In the genomic region with DNA sequence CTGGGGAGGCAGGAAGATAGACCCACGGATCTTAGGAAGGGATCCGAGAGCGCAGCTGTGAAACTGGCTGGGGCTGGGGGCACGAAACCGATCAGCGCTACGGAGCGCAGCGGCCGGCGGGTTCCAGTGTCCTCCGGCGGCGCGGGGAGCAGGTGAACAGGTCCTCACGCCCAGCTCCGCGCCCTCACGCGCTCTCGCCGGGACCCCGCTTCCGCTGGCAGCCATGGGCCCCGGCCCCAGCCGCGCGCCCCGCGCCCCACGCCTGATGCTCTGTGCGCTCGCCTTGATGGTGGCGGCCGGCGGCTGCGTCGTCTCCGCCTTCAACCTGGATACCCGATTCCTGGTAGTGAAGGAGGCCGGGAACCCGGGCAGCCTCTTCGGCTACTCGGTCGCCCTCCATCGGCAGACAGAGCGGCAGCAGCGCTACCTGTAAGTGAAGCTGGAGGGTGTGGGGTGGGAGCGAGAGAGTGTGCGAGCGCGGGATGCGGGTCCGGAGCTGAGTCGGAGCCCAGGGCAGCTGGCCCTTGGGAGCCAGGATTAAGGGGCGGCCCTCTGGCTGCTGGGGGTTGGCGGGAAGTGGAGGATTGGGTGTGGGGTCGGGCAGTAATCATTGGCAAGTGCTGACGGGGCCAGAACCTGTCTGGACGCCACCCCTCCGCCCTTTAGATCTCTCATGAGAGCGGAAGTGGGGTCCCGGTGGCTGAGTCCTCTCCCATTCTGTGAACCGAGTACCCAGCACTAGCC, we compare ENCODE assay signal across 8 cellular contexts. TPM values are rescaled to one million over a fixed set of nuclear protein-coding genes. Genes with fewer than 3 reads are reported as not detected.
DNase-seq lines count a peak whose midpoint lies in the region; ATAC-seq, FAIRE-seq and TF ChIP-seq lines count a peak whose summit lies in the region.

No MANE protein-coding gene starts in this region.

- peaks cover 69% of the 10 kb centered on the region for H3K4me1 ChIP-seq in Panc1 (ENCODE audit: control insufficient read depth, insufficient read depth, low read length)
- peaks cover 19% of the 10 kb centered on the region for H3K4me1 ChIP-seq in parathyroid adenoma

- H3K79me2 ChIP-seq in parathyroid adenoma: no peaks in the 10 kb centered on the region

- in situ Hi-C loops in Panc1 (cut with HindIII; ENCODE audit: low pct_unique_long_range_greater_than_20kb, low sequenced_read_pairs): no loop called here

- H3K4me2 ChIP-seq in parathyroid adenoma (ENCODE audit: low read length): peak overlapping the region; percentile 87

- intact Hi-C loops in Panc1 (cut with micrococcal nuclease; ENCODE audit: unreplicated experiment): no loop called here

- H3K27ac ChIP-seq in Panc1 (ENCODE audit: low read length): peak overlapping the region; percentile 99
- peak overlapping the region; percentile 95 for H3K27ac ChIP-seq in parathyroid adenoma

- H3K27me3 ChIP-seq in Panc1 (ENCODE audit: control insufficient read depth, insufficient read depth, low read length) (no peaks in the 10 kb centered on the region), parathyroid adenoma (ENCODE audit: control insufficient read depth, insufficient read depth, low read length) (no peaks in the 10 kb centered on the region)

- no TSS peak for BruUV-seq in Panc1 (replicated peaks; lab: Mats Ljungman, UMichigan)

- ATAC-seq in Panc1: peak; percentile 24

- CTCF ChIA-PET in Panc1 (lab: Charles Lee): interaction anchor here (0.5 to 3.0 kb wide), 5 partner anchors 17 to 590 kb away, joined by 3 to 16 read pairs (median 5); no protein-coding TSS in a partner anchor

- FAIRE-seq in HTR-8/SVneo (lab: Jason Lieb, UNC): no peak

- TF ChIP-seq CTCF in GM12875 (IDR thresholded peaks at IDR 0.05; ENCODE audit: borderline replicate concordance, insufficient read depth, low read depth, low read length) (peak; percentile 72), Panc1 (IDR thresholded peaks at IDR 0.05) (no peak), parathyroid adenoma (IDR thresholded peaks at IDR 0.05) (peak; percentile 69)

- H3K36me3 ChIP-seq in Panc1 (ENCODE audit: control insufficient read depth, insufficient read depth, low read length) (peaks cover 8% of the 10 kb centered on the region; the same call in 1 of the 2 replicates), parathyroid adenoma (ENCODE audit: control insufficient read depth, insufficient read depth, low read length) (no peaks in the 10 kb centered on the region)

- H3K9ac ChIP-seq in parathyroid adenoma: peak overlapping the region; percentile 51

- peak overlapping the region; percentile 99 for H2AFZ ChIP-seq in parathyroid adenoma

- H3K4me3 ChIP-seq in GM12875 (ENCODE audit: low read depth, low read length) (peak overlapping the region; percentile 67), Panc1 (ENCODE audit: low read depth in 2 of 2, low read length in 2 of 2) (peak overlapping the region; percentile 63 to 99), parathyroid adenoma (ENCODE audit: low read depth, low read length) (peak overlapping the region; percentile 77)

- POLR2A ChIA-PET in Panc1 (lab: Charles Lee): interaction anchor here (0.5 to 1.2 kb wide), 5 partner anchors 8 to 526 kb away, joined by 3 to 11 read pairs (median 4); no protein-coding TSS in a partner anchor

- H3K9me3 ChIP-seq in Panc1 (ENCODE audit: control insufficient read depth, insufficient read depth, low read depth, low read length) (no peaks in the 10 kb centered on the region), parathyroid adenoma (ENCODE audit: control insufficient read depth, low read length) (no peaks in the 10 kb centered on the region)

- DNase-seq in HK-2 (ENCODE audit: unreplicated experiment) (peak; percentile 69), Panc1 (ENCODE audit: low read depth, low spot score) (no peak), glomerular visceral epithelial cell (ENCODE audit: extremely low spot score) (peak; percentile 68), ureter (ENCODE audit: low spot score) (peak; percentile 73), HTR-8/SVneo (ENCODE audit: insufficient read length, low spot score) (no peak)
- DNase-seq in activated effector memory CD4-positive, alpha-beta T cell treated with anti-CD3 and anti-CD28 coated beads, Interleukin-2, amount 50 U/mL, for 16 hours: peak; percentile 86

RNA-seq across cellular contexts. Expression of a gene that starts 0.5 kb away (rescaled TPM):
- 439 TPM for total RNA-seq in Panc1 (2021; ENCODE audit: unreplicated experiment)
- polyA plus RNA-seq in Panc1 (2012; ENCODE audit: insufficient read length): 291 TPM
- 211 TPM for total RNA-seq in ureter

RNA-seq across cellular contexts. Expression of a gene that starts 38.8 kb away (rescaled TPM):
- 46.0 TPM for total RNA-seq in Panc1 (2021; ENCODE audit: unreplicated experiment)
- polyA plus RNA-seq in Panc1 (2012; ENCODE audit: insufficient read length): 79.3 TPM
- 25.7 TPM for total RNA-seq in ureter

Comparison
In these comparisons a context has a peak if more than half of its experiments do, and no peak if none do; other contexts are left out.
1. DNase-seq: peak in HK-2 (single experiment), activated effector memory CD4-positive, alpha-beta T cell treated with anti-CD3 and anti-CD28 coated beads, Interleukin-2, amount 50 U/mL, for 16 hours (single experiment), glomerular visceral epithelial cell (single experiment) and ureter (single experiment); none in Panc1 (single experiment) and HTR-8/SVneo (single experiment).
2. Peak in every context shown above with its lines, with median percentiles within 50 percentile points of each other: H3K4me3 ChIP-seq.